In genomic region chr1:26389604-26390247, GRCh38 we compare ENCODE assay signal across 2 cellular contexts.
TF ChIP-seq lines count a peak whose summit lies in the region.

No MANE protein-coding gene starts in this region.

TF ChIP-seq in HepG2, 621 proteins besides CTCF, POLR2A, EP300 and RAD21:
- peak; percentile 80 for TF ChIP-seq ZNF770 (CRISPR knock-in tag; IDR thresholded peaks at IDR 0.05)
- no peak for TF ChIP-seq ZNF773 (CRISPR knock-in tag; IDR thresholded peaks at IDR 0.05; ENCODE audit: borderline replicate concordance)
- TF ChIP-seq CEBPB (IDR thresholded peaks at IDR 0.05; ENCODE audit: borderline replicate concordance, low read depth, low read length): 0 out of 2 replicates have a peak, but pooled peaks have one; percentile 10
- 0 out of 2 replicates have a peak, but pooled peaks have one; percentile 17 for TF ChIP-seq ATF7 (IDR thresholded peaks at IDR 0.05)
- TF ChIP-seq ATF7 (CRISPR knock-in tag; IDR thresholded peaks at IDR 0.05): no peak

TF ChIP-seq in K562, 482 proteins besides CTCF, POLR2A, EP300 and RAD21:
- peak; percentile 77 for TF ChIP-seq ATF3 (IDR thresholded peaks at IDR 0.05)
- no peak for TF ChIP-seq ATF3 (CRISPR knock-in tag; conservative IDR thresholded peaks at IDR 0.05)
- TF ChIP-seq CEBPB (tag; IDR thresholded peaks at IDR 0.05): peak; percentile 58
- peak; percentile 37; the same call in 1 of the 2 replicates for TF ChIP-seq CEBPG (CRISPR knock-in tag; IDR thresholded peaks at IDR 0.05)
- peak; percentile 45 to 65 for TF ChIP-seq CEBPG (tag; conservative IDR thresholded peaks at IDR 0.05 in 1 of 2, IDR thresholded peaks at IDR 0.05 in 1 of 2)
- TF ChIP-seq LEF1 (IDR thresholded peaks at IDR 0.05): no peak
